In the genomic region with DNA sequence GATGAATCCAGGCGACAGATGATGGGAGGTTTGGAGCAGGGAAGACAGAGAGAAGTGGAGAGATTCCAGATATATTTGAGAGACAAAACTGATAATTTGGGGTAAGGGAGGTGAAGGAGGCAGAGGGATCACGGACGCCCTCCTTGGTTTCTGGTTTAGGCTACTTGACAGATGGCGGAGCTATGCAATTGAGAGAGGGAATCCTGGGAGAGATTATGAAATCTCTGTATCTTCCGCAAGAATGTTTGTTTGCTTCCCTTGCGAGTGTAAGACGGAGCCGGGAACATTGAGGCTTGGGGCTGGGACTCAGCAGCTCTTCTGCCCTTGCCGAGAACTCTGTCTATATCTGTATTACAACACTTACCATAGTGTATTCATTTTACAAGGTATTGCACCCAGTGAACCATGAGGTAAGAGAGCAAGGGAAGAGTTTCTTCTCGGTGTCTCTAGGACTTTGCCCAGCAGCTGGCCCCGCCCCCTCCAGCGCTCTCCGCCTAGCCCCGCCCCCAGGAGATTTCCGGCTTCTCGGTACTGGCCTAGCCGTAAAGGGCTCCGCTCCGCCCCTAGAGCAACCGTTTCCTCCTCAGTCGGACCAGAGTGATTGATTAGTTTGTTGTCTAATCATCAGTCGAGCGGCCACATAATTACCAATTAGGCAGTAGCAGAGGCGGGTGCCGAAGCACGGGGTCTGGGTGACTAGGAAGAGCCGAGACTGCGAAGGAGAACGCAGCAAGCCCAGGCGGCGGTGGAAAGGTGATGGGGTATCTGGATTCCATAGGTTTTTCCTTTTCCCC, we compare ENCODE assay signal across 8 cellular contexts. TPM values are rescaled to one million over a fixed set of nuclear protein-coding genes. Genes with fewer than 3 reads are reported as not detected.
DNase-seq lines count a peak whose midpoint lies in the region; ATAC-seq and TF ChIP-seq lines count a peak whose summit lies in the region.

A gene with protein sequence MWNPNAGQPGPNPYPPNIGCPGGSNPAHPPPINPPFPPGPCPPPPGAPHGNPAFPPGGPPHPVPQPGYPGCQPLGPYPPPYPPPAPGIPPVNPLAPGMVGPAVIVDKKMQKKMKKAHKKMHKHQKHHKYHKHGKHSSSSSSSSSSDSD (plus strand): TSS at position 695 of the 794 bp plus-strand sequence. CDS start 981 bp downstream, outside the sequence.

- peak within 1 kb of the TSS; percentile 93 for H3K4me2 ChIP-seq in mesendoderm (ENCODE audit: low read length)

- H3K36me3 ChIP-seq in Caco-2 (ENCODE audit: control insufficient read depth, insufficient read depth, low read length) (no peaks in the 10 kb centered on the region; the same call in 1 of the 2 replicates), NT2/D1 (ENCODE audit: insufficient read depth, insufficient read length, low read length) (peaks cover 26% of the 10 kb centered on the region), endocrine pancreas (ENCODE audit: control insufficient read depth, insufficient read depth, low read length) (no peaks in the 10 kb centered on the region), mesendoderm (ENCODE audit: control insufficient read depth, insufficient read depth, low read length) (no peaks in the 10 kb centered on the region)

- H3K27me3 Mint-ChIP-seq in Caco-2 (ENCODE audit: insufficient read depth, unreplicated experiment) = no peaks in the 10 kb centered on the region
- no peaks in the 10 kb centered on the region for H3K27me3 Mint-ChIP-seq in activated CD8-positive, alpha-beta memory T cell treated with anti-CD3 and anti-CD28 coated beads, Interleukin-2, amount 10 ng/mL, durations not matched to agents 7 days and 5 days

- H4K8ac ChIP-seq in mesendoderm (ENCODE audit: low read depth, low read length) = peak within 1 kb of the TSS; percentile 30

- peaks cover 45% of the 10 kb centered on the region for H3K36me3 Mint-ChIP-seq in Caco-2 (ENCODE audit: insufficient read depth, unreplicated experiment)
- H3K36me3 Mint-ChIP-seq in activated CD8-positive, alpha-beta memory T cell treated with anti-CD3 and anti-CD28 coated beads, Interleukin-2, amount 10 ng/mL, durations not matched to agents 7 days and 5 days = peaks cover 31% of the 10 kb centered on the region

- BruUV-seq in Caco-2 (replicated peaks; lab: Mats Ljungman, UMichigan) = TSS peak; percentile 94

- peak within 1 kb of the TSS; percentile 98 for H3K27ac Mint-ChIP-seq in Caco-2 (ENCODE audit: unreplicated experiment)
- peak within 1 kb of the TSS; percentile 91 for H3K27ac Mint-ChIP-seq in activated CD8-positive, alpha-beta memory T cell treated with anti-CD3 and anti-CD28 coated beads, Interleukin-2, amount 10 ng/mL, durations not matched to agents 7 days and 5 days

- peak within 1 kb of the TSS; percentile 23 for H2BK5ac ChIP-seq in mesendoderm (ENCODE audit: low read length)

- no peaks in the 10 kb centered on the region for H3K9me3 Mint-ChIP-seq in Caco-2 (ENCODE audit: unreplicated experiment)
- H3K9me3 Mint-ChIP-seq in activated CD8-positive, alpha-beta memory T cell treated with anti-CD3 and anti-CD28 coated beads, Interleukin-2, amount 10 ng/mL, durations not matched to agents 7 days and 5 days (ENCODE audit: low read depth) = no peaks in the 10 kb centered on the region

- peaks cover 10% of the 10 kb centered on the region for H3K79me2 ChIP-seq in mesendoderm (ENCODE audit: control insufficient read depth, insufficient read depth, low read length)

- DNase-seq in Caco-2 (peak; percentile 98 to 99), HUDEP-2 (lab: John Stamatoyannopoulos, UW; ENCODE audit: unreplicated experiment in 76 of 76) (peak in 75 of 76 experiments; percentile 76 to 99 (median 97)), NT2/D1 (ENCODE audit: low read depth, low spot score) (peak; percentile 99), mesendoderm (peak; percentile 100)
- DNase-seq in activated CD8-positive, alpha-beta memory T cell treated with anti-CD3 and anti-CD28 coated beads, Interleukin-2, amount 10 ng/mL, durations not matched to agents 7 days and 5 days = peak; percentile 100
- DNase-seq in stimulated activated CD8-positive, alpha-beta memory T cell treated with anti-CD3 and anti-CD28 coated beads, Interleukin-15, amount 100 ng/mL, for 1 hour (ENCODE audit: low read depth) = peak; percentile 98

- H3K9me3 ChIP-seq in Caco-2 (no peaks in the 10 kb centered on the region), NT2/D1 (ENCODE audit: insufficient read depth, low read length) (no peaks in the 10 kb centered on the region), endocrine pancreas (ENCODE audit: control insufficient read depth, low read length) (no peaks in the 10 kb centered on the region)

- no peak within 1 kb of the TSS for H4K5ac ChIP-seq in mesendoderm (ENCODE audit: low read length)

- CTCF ChIA-PET in Caco-2 (lab: Charles Lee) = interaction anchor here (0.6 to 2.2 kb wide), 6 partner anchors 9 to 120 kb away, joined by 3 to 22 read pairs (median 6); partner anchors contain the start of gene AAAS
- CTCF ChIA-PET in activated CD8-positive, alpha-beta memory T cell treated with anti-CD3 and anti-CD28 coated beads, Interleukin-2, amount 10 ng/mL, durations not matched to agents 7 days and 5 days (lab: Charles Lee) = interaction anchor here (0.6 to 2.1 kb wide), 12 partner anchors 9 to 265 kb away, joined by 3 to 8 read pairs (median 4); no protein-coding TSS in a partner anchor

- peak within 1 kb of the TSS; percentile 95 for H3K56ac ChIP-seq in mesendoderm (ENCODE audit: low read length)

- intact Hi-C loops in Caco-2 (cut with micrococcal nuclease; ENCODE audit: unreplicated experiment) = loop anchor here (1.0 kb wide), 3 partner anchors 10 to 62 kb away; no protein-coding TSS in a partner anchor

- H3K23ac ChIP-seq in mesendoderm (ENCODE audit: low read length) = peak within 1 kb of the TSS; percentile 59

- peak within 1 kb of the TSS; percentile 43 for H2AK5ac ChIP-seq in mesendoderm (ENCODE audit: low read length)

- no CpG with 5 or more reads among the region's 31 CpGs for WGBS in mesendoderm (ENCODE audit: extremely low coverage, insufficient coverage, low lambda C conversion rate)

- H3K79me1 ChIP-seq in mesendoderm (ENCODE audit: low read length) = peaks cover 7% of the 10 kb centered on the region

- H3K4me3 ChIP-seq in Caco-2 (ENCODE audit: low read depth, low read length) = peak within 1 kb of the TSS; percentile 69
- H3K4me3 ChIP-seq in NT2/D1 (ENCODE audit: insufficient read length, low read depth) = peak within 1 kb of the TSS; percentile 88
- H3K4me3 ChIP-seq in endocrine pancreas (ENCODE audit: control insufficient read depth, insufficient read depth, low read length) = peak within 1 kb of the TSS; percentile 76
- peak within 1 kb of the TSS; percentile 96 for H3K4me3 ChIP-seq in mesendoderm (ENCODE audit: low read length)

- no peak within 1 kb of the TSS for H2BK120ac ChIP-seq in mesendoderm (ENCODE audit: low read depth, low read length)

- peak within 1 kb of the TSS; percentile 72 for H3K18ac ChIP-seq in mesendoderm (ENCODE audit: low read length)

- no peaks in the 10 kb centered on the region for H3K27me3 ChIP-seq in Caco-2 (replicated peaks; ENCODE audit: control insufficient read depth, insufficient read depth, low read length)
- H3K27me3 ChIP-seq in NT2/D1 (ENCODE audit: insufficient read depth, insufficient read length) = no peaks in the 10 kb centered on the region
- H3K27me3 ChIP-seq in endocrine pancreas (ENCODE audit: control insufficient read depth, insufficient read depth, low read length) = no peaks in the 10 kb centered on the region
- H3K27me3 ChIP-seq in mesendoderm (ENCODE audit: insufficient read depth, low read length, poor library complexity) = no peaks in the 10 kb centered on the region

- POLR2A ChIA-PET in Caco-2 (lab: Charles Lee) = interaction anchor here (0.7 to 1.6 kb wide), 5 partner anchors 24 to 120 kb away, joined by 3 to 13 read pairs (median 5); partner anchors contain the start of genes SP1 and TARBP2

- peak; percentile 97 for ATAC-seq in GM21381 (IDR thresholded peaks at IDR 0.05; ENCODE audit: unreplicated experiment)
- peak; percentile 100 for ATAC-seq in activated CD8-positive, alpha-beta memory T cell treated with anti-CD3 and anti-CD28 coated beads, Interleukin-2, amount 10 ng/mL, durations not matched to agents 7 days and 5 days

- peak within 1 kb of the TSS; percentile 95 for H3K9ac ChIP-seq in NT2/D1 (ENCODE audit: insufficient read length, low read depth)
- peak within 1 kb of the TSS; percentile 78 for H3K9ac ChIP-seq in endocrine pancreas (ENCODE audit: control insufficient read depth, insufficient read depth, low read length)
- H3K9ac ChIP-seq in mesendoderm (ENCODE audit: low read length) = peak within 1 kb of the TSS; percentile 93

- no peak for TF ChIP-seq CTCF in Caco-2 (IDR thresholded peaks at IDR 0.05; ENCODE audit: insufficient read depth in 1 of 2, low read depth in 1 of 2, low read length in 1 of 2, severe bottlenecking in 1 of 2, unreplicated experiment in 1 of 2)

- H3K4me3 Mint-ChIP-seq in Caco-2 (ENCODE audit: unreplicated experiment) = peak within 1 kb of the TSS; percentile 85
- H3K4me3 Mint-ChIP-seq in activated CD8-positive, alpha-beta memory T cell treated with anti-CD3 and anti-CD28 coated beads, Interleukin-2, amount 10 ng/mL, durations not matched to agents 7 days and 5 days = peak within 1 kb of the TSS; percentile 96

- peaks cover 30% of the 10 kb centered on the region for H3K4me1 ChIP-seq in Caco-2
- peaks cover 2% of the 10 kb centered on the region for H3K4me1 ChIP-seq in NT2/D1 (ENCODE audit: insufficient read depth, insufficient read length)
- peaks cover 3% of the 10 kb centered on the region for H3K4me1 ChIP-seq in endocrine pancreas (ENCODE audit: control insufficient read depth, insufficient read depth, low read length)
- H3K4me1 ChIP-seq in mesendoderm (ENCODE audit: control insufficient read depth, low read depth, low read length) = peaks cover 3% of the 10 kb centered on the region

- peaks cover 26% of the 10 kb centered on the region for H3K4me1 Mint-ChIP-seq in Caco-2 (ENCODE audit: low read depth, unreplicated experiment)
- H3K4me1 Mint-ChIP-seq in activated CD8-positive, alpha-beta memory T cell treated with anti-CD3 and anti-CD28 coated beads, Interleukin-2, amount 10 ng/mL, durations not matched to agents 7 days and 5 days = peaks cover 39% of the 10 kb centered on the region

- peak within 1 kb of the TSS; percentile 85 for H3K27ac ChIP-seq in mesendoderm (ENCODE audit: low read depth, low read length)

- H3K4ac ChIP-seq in mesendoderm (ENCODE audit: low read depth, low read length) = peak within 1 kb of the TSS; percentile 49

- no peak within 1 kb of the TSS for H2BK15ac ChIP-seq in mesendoderm (replicated peaks; ENCODE audit: low read depth)

RNA-seq across cellular contexts. Expression of the gene that starts here (rescaled TPM):
- total RNA-seq in Caco-2 (2022) = 395 and 400 TPM in 2 replicates
- 100 to 1,000 TPM; 235 to 244 TPM for total RNA-seq in activated CD8-positive, alpha-beta memory T cell treated with anti-CD3 and anti-CD28 coated beads, Interleukin-2, amount 10 ng/mL, durations not matched to agents 7 days and 5 days
- 289 TPM for polyA plus RNA-seq in mesendoderm (2013, experiment 1 of 2)
- polyA plus RNA-seq in mesendoderm (2013, experiment 2 of 2) = 292 TPM

Comparison
In these comparisons a context has a peak if more than half of its experiments do, and no peak if none do; other contexts are left out.
1. Peak in every context shown above with its lines: DNase-seq, ATAC-seq, H3K4me3 ChIP-seq and H3K27ac ChIP-seq.